ENCODE assay signal across 8 cellular contexts in the genomic region with DNA sequence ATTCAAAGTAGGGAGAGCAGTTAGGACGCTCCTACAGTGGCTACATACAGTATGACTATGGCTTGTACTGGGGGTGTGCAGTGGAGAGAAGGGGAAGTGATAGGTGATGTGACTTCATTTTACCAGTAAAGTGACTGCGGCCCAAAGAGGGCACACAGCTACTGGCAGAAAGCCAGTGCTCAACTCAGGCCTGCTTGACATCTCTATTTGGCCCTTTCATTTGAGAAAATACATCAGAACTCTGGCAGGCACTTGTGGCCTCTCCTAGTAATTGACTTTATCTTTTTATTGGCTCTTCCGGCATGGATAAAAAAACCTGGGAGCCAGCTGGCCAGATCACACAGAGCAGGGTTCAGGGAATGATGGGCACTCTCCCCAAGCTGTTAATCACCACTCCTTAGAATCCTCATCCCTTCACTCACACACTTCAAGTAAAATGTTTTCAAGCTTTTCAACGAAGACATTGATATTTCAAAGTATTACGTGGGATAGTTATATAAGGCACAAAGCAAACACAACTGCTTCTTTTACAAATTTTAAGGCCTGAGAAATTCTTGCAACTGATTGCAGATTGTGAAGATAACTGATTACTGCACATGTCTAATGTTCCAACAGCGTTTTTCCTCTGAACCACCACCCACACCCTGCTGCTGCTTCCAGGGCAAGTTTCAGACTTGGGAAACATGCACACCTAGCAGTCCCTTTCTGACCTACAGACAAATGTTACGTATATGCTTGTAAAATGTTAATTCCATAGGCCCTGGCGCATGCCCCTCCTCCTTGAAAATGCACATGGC.
DNase-seq lines count a peak whose midpoint lies in the region; ATAC-seq and TF ChIP-seq lines count a peak whose summit lies in the region.

No MANE protein-coding gene starts in this region.

- H3K27ac ChIP-seq in right atrium auricular region (no peak overlapping the region), upper lobe of left lung (no peak overlapping the region)

- H3K36me3 ChIP-seq in right atrium auricular region = no peaks in the 10 kb centered on the region
- no peaks in the 10 kb centered on the region for H3K36me3 ChIP-seq in upper lobe of left lung

- H3K4me3 Mint-ChIP-seq in dendritic cell treated with granulocyte-macrophage colony-stimulating factor and Interleukin-4, amounts not matched to agents 40 ng/mL and 50 ng/mL, for 4 days = no peak overlapping the region

- TF ChIP-seq CTCF in right atrium auricular region (IDR thresholded peaks at IDR 0.05) (no peak), upper lobe of left lung (IDR thresholded peaks at IDR 0.05) (no peak), GM10266 (IDR thresholded peaks at IDR 0.05; ENCODE audit: control insufficient read depth, insufficient read depth, low read depth, missing control alignments) (no peak)

- H3K4me3 ChIP-seq in right atrium auricular region = no peak overlapping the region
- H3K4me3 ChIP-seq in upper lobe of left lung = no peak overlapping the region

- 65 to 73% methylated on average over 8 of the region's 8 CpGs for WGBS in upper lobe of left lung, 2 donors

- TF ChIP-seq EP300 in upper lobe of left lung (IDR thresholded peaks at IDR 0.05) = no peak

- H3K27me3 Mint-ChIP-seq in dendritic cell treated with granulocyte-macrophage colony-stimulating factor and Interleukin-4, amounts not matched to agents 40 ng/mL and 50 ng/mL, for 4 days = peaks cover 11% of the 10 kb centered on the region

- DNase-seq in Right ventricle myocardium inferior (ENCODE audit: missing footprints) = no peak
- DNase-seq in right atrium auricular region (ENCODE audit: low spot score) = no peak
- peak; percentile 75 for DNase-seq in NCI-H510A (lab: John Stamatoyannopoulos, UW)
- DNase-seq in upper lobe of left lung = peak in 1 of 2 donors; percentile 30
- no peak for DNase-seq in T-helper 2 cell
- DNase-seq in GM10266 (ENCODE audit: extremely low spot score) = no peak

- TF ChIP-seq POLR2A in upper lobe of left lung (IDR thresholded peaks at IDR 0.05) = no peak

- peaks cover 60% of the 10 kb centered on the region for H3K4me1 Mint-ChIP-seq in dendritic cell treated with granulocyte-macrophage colony-stimulating factor and Interleukin-4, amounts not matched to agents 40 ng/mL and 50 ng/mL, for 4 days (ENCODE audit: low read depth)

- no peaks in the 10 kb centered on the region for H3K9me3 Mint-ChIP-seq in dendritic cell treated with granulocyte-macrophage colony-stimulating factor and Interleukin-4, amounts not matched to agents 40 ng/mL and 50 ng/mL, for 4 days

- no peaks in the 10 kb centered on the region for H3K27me3 ChIP-seq in right atrium auricular region
- H3K27me3 ChIP-seq in upper lobe of left lung = no peaks in the 10 kb centered on the region

- H3K27ac Mint-ChIP-seq in dendritic cell treated with granulocyte-macrophage colony-stimulating factor and Interleukin-4, amounts not matched to agents 40 ng/mL and 50 ng/mL, for 4 days = peak overlapping the region; percentile 80

- H3K9me3 ChIP-seq in right atrium auricular region = no peaks in the 10 kb centered on the region
- no peaks in the 10 kb centered on the region for H3K9me3 ChIP-seq in upper lobe of left lung

- peak; percentile 72 for ATAC-seq in Right ventricle myocardium inferior
- peak; percentile 51 to 63 for ATAC-seq in upper lobe of left lung (ENCODE audit: low FRiP score in 2 of 2)
- ATAC-seq in HG03097 (IDR thresholded peaks at IDR 0.05; ENCODE audit: low FRiP score, unreplicated experiment) = no peak

- intact Hi-C loops in Right ventricle myocardium inferior (cut with DNase I) = no loop called here
- intact Hi-C loops in dendritic cell treated with granulocyte-macrophage colony-stimulating factor and Interleukin-4, amounts not matched to agents 40 ng/mL and 50 ng/mL, for 4 days (cut with micrococcal nuclease) = loop anchor here (10.0 kb wide), 1 partner anchor 101 kb away; no protein-coding TSS in a partner anchor

- H3K4me1 ChIP-seq in right atrium auricular region (peaks cover 0 to 21% of the 10 kb centered on the region in 2 donors), upper lobe of left lung (peaks cover 0 to 7% (median 7%) of the 10 kb centered on the region in 4 donors)

- H3K36me3 Mint-ChIP-seq in dendritic cell treated with granulocyte-macrophage colony-stimulating factor and Interleukin-4, amounts not matched to agents 40 ng/mL and 50 ng/mL, for 4 days (ENCODE audit: low read depth) = no peaks in the 10 kb centered on the region
